Comparison of ENCODE assay signal across 7 cellular contexts in the genomic region with DNA sequence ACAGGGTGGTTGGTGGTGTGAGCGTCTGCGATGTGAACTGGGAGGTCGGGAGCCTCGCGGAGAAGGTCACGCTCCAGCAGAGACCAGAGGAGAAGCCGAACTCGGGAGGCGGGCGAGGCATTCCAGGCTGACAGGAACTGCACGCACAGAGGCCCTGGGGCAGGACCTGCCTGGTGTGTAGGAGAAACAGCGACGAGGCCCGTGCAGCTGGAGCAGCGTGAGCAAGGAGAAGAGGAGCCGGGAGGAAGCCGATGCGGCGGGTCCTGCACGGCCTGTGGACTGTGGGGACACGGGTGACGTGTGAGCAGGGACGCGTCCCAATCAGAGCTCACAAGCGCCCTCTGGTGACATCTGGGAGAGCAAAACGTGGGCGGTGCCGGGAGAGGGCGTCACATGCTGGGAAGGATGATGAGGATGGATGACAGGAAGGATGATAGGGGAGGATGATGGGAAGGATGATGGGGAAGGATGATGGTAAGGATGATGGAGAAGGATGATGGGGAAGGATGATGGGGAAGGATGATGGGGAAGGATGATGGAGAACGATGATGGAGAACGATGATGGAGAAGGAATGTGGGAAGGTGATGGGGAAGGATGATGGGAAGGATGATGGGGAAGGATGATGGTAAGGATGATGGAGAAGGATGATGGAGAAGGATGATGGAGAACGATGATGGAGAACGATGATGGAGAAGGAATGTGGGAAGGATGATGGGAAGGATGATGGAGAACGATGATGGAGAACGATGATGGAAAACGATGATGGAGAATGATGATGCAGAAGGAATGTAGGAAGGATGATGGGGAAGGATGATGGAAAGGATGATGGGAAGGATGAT. TPM values are rescaled to one million over a fixed set of nuclear protein-coding genes. Genes with fewer than 3 reads are reported as not detected.
DNase-seq lines count a peak whose midpoint lies in the region; ATAC-seq, FAIRE-seq and TF ChIP-seq lines count a peak whose summit lies in the region.

No MANE protein-coding gene starts in this region.

- H3K27me3 ChIP-seq in GM23338 (ENCODE audit: insufficient read depth), result no peaks in the 10 kb centered on the region
- H3K27me3 ChIP-seq in ascending aorta, result no peaks in the 10 kb centered on the region
- H3K27me3 ChIP-seq in right cardiac atrium (ENCODE audit: control insufficient read depth, insufficient read depth), result no peaks in the 10 kb centered on the region

- peaks cover 39% of the 10 kb centered on the region for H3K27me3 Mint-ChIP-seq in GM23338 (ENCODE audit: insufficient read depth, low read depth, poor library complexity)

- H3K4me2 ChIP-seq in GM23338, result no peak overlapping the region; the same call in 1 of the 2 replicates

- H3K9me3 ChIP-seq in ascending aorta (no peaks in the 10 kb centered on the region), right cardiac atrium (ENCODE audit: control insufficient read depth, low read length) (no peaks in the 10 kb centered on the region)

- ATAC-seq in GM23338 (peak; percentile 76), right cardiac atrium (peak; percentile 91 to 92), HG03280 (IDR thresholded peaks at IDR 0.05; ENCODE audit: unreplicated experiment) (no peak)

- peak; percentile 17 for FAIRE-seq in RCC 7860 (lab: Jason Lieb, UNC)

- peaks cover 36% of the 10 kb centered on the region for H3K9me3 Mint-ChIP-seq in GM23338

- no peaks in the 10 kb centered on the region for H3K4me1 ChIP-seq in GM23338 (ENCODE audit: insufficient read depth)
- no peaks in the 10 kb centered on the region for H3K4me1 ChIP-seq in ascending aorta
- H3K4me1 ChIP-seq in right cardiac atrium (ENCODE audit: control insufficient read depth, insufficient read depth, low read length), result no peaks in the 10 kb centered on the region

- no peak overlapping the region for H3K27ac ChIP-seq in GM23338 (ENCODE audit: low read depth)
- no peak overlapping the region for H3K27ac ChIP-seq in ascending aorta
- H3K27ac ChIP-seq in right cardiac atrium (ENCODE audit: low read length), result peak overlapping the region; percentile 63

- intact Hi-C loops in ascending aorta (cut with DNase I), result no loop called here
- intact Hi-C loops in right cardiac atrium (cut with DNase I), result loop anchor here in 2 of 4 donors (5.0 to 10.0 kb wide), 2 partner anchors 85 to 88 kb away; no protein-coding TSS in a partner anchor

- no peak overlapping the region for H3K27ac Mint-ChIP-seq in GM23338

- peak overlapping the region; percentile 12; the same call in 1 of the 3 replicates for H3K4me3 Mint-ChIP-seq in GM23338

- H3K36me3 ChIP-seq in GM23338 (ENCODE audit: insufficient read depth) (no peaks in the 10 kb centered on the region), ascending aorta (no peaks in the 10 kb centered on the region)

- no peaks in the 10 kb centered on the region for H4K20me1 ChIP-seq in GM23338 (replicated peaks; ENCODE audit: insufficient read depth)

- TF ChIP-seq CTCF in GM23338 (conservative IDR thresholded peaks at IDR 0.05; ENCODE audit: low read depth in 2 of 2) (peak; percentile 68 to 87), ascending aorta (IDR thresholded peaks at IDR 0.05) (peak in 2 of 3 experiments; percentile 15 to 36), retinal pigment epithelial cell (conservative IDR thresholded peaks at IDR 0.05; ENCODE audit: low read depth, low read length) (peak; percentile 70)

- DNase-seq in GM23338 (ENCODE audit: low spot score) (peak; percentile 87), RCC 7860 (ENCODE audit: low spot score) (peak; percentile 60), ascending aorta (ENCODE audit: low spot score in 2 of 2) (peak in 1 of 2 donors; percentile 82), right cardiac atrium (peak; percentile 90 to 96 (median 94)), retinal pigment epithelial cell (ENCODE audit: low read depth) (no peak), NCI-H2107 treated with DMSO at 0.1 percent for 48 hours (lab: John Stamatoyannopoulos, UW; ENCODE audit: unreplicated experiment) (no peak)

- peaks cover 3% of the 10 kb centered on the region; the same call in 1 of the 2 replicates for H3K9me2 ChIP-seq in GM23338 (ENCODE audit: insufficient read depth)

- H3K4me1 Mint-ChIP-seq in GM23338, result peaks cover 9% of the 10 kb centered on the region; the same call in 2 of the 3 replicates

- WGBS in right cardiac atrium, result 21% methylated on average over 36 of the region's 36 CpGs

- H3K4me3 ChIP-seq in GM23338 (no peak overlapping the region), ascending aorta (no peak overlapping the region), right cardiac atrium (ENCODE audit: low read length) (peak overlapping the region; percentile 11), retinal pigment epithelial cell (ENCODE audit: low read length) (peak overlapping the region; percentile 20)

- H2AFZ ChIP-seq in GM23338, result no peak overlapping the region

- H3K36me3 Mint-ChIP-seq in GM23338 (ENCODE audit: low read depth), result peaks cover 14% of the 10 kb centered on the region

- H3K79me2 ChIP-seq in GM23338 (replicated peaks; ENCODE audit: insufficient read depth), result no peaks in the 10 kb centered on the region

- peaks cover 15% of the 10 kb centered on the region for H3F3A ChIP-seq in GM23338 (replicated peaks; ENCODE audit: low read depth)

TF ChIP-seq in GM23338, 12 proteins besides CTCF, POLR2A, EP300 and RAD21:
- TF ChIP-seq REST (IDR thresholded peaks at IDR 0.05; ENCODE audit: unreplicated experiment) (no peak), CREB1 (CRISPR knock-in tag; IDR thresholded peaks at IDR 0.05; ENCODE audit: low read depth) (peak; percentile 66)
TF ChIP-seq in GM23338: peak in this region for 1.

RNA-seq across cellular contexts. Expression of gene MADCAM1, which starts 16.1 kb away (rescaled TPM):
- total RNA-seq in GM23338 (2014; rRNA removed; shearing (Covaris generic)), result 1.0 and 2.5 TPM in 2 replicates
- polyA plus RNA-seq in GM23338 (2016; fragmentation: Nextera tagmentation; extraction: Ambion mirVana), result 2.1 and 3.3 TPM in 2 replicates
- not detected for total RNA-seq in ascending aorta
- under 1 TPM; 0.28 to 0.59 (median 0.36) TPM for total RNA-seq in right cardiac atrium
- polyA plus RNA-seq in right cardiac atrium, result 0.27 TPM

RNA-seq across cellular contexts. Expression of gene SHC2, which starts 19.4 kb away (rescaled TPM):
- 2.9 and 4.6 TPM in 2 replicates for total RNA-seq in GM23338 (2014; rRNA removed; shearing (Covaris generic))
- polyA plus RNA-seq in GM23338 (2016; fragmentation: Nextera tagmentation; extraction: Ambion mirVana) (2.2 and 2.6 TPM in 2 replicates), right cardiac atrium (21.0 TPM)
- total RNA-seq in ascending aorta (51.2 TPM), right cardiac atrium (10 to 100 TPM; 14.3 to 20.0 (median 17.6) TPM)

RNA-seq across cellular contexts. Expression of gene TPGS1, which starts 27.1 kb away (rescaled TPM):
- 29.0 and 38.4 TPM in 2 replicates for total RNA-seq in GM23338 (2014; rRNA removed; shearing (Covaris generic))
- 11.9 and 14.9 TPM in 2 replicates for polyA plus RNA-seq in GM23338 (2016; fragmentation: Nextera tagmentation; extraction: Ambion mirVana)
- 89.2 TPM for total RNA-seq in ascending aorta
- 10 to 100 TPM; 10.9 to 15.6 (median 14.7) TPM for total RNA-seq in right cardiac atrium
- 21.3 TPM for polyA plus RNA-seq in right cardiac atrium

RNA-seq across cellular contexts. Expression of gene CDC34, which starts 51.3 kb away (rescaled TPM):
- 146 and 148 TPM in 2 replicates for total RNA-seq in GM23338 (2014; rRNA removed; shearing (Covaris generic))
- polyA plus RNA-seq in GM23338 (2016; fragmentation: Nextera tagmentation; extraction: Ambion mirVana) (114 and 118 TPM in 2 replicates), right cardiac atrium (95.8 TPM)
- total RNA-seq in ascending aorta (124 TPM), right cardiac atrium (10 to 100 TPM; 66.8 to 78.4 (median 74.3) TPM)

Comparison
In these comparisons a context has a peak if more than half of its experiments do, and no peak if none do; other contexts are left out.
1. DNase-seq: peak in GM23338 (single experiment), RCC 7860 (single experiment) and right cardiac atrium (3 of 3); none in retinal pigment epithelial cell (single experiment) and NCI-H2107 treated with DMSO at 0.1 percent for 48 hours (single experiment).
2. H3K4me3 ChIP-seq: peak in right cardiac atrium (single experiment) and retinal pigment epithelial cell (single experiment); none in GM23338 (single experiment) and ascending aorta (0 of 2).
3. CTCF ChIP-seq: peak in every context shown above with its lines; median percentile 78 in GM23338; 70 in retinal pigment epithelial cell; 26 in ascending aorta.